7 cellular contexts compared by ENCODE assay signal in genomic region chr9:14086495-14086894, GRCh38.
"Had no signal": no experiment of that assay in that cellular context is flagged by ENCODE, and none has a peak within 500 bp of the region (broad histone marks: within the 10 kb centered on the region; RNA-seq: fewer than 3 reads in every experiment).

No MANE protein-coding gene starts in this region.

- ATAC-seq: K562 had no signal

- DNase-seq: IMR-90, KBM-7, KG1 had no signal

- H3K4me3 ChIP-seq: K562 had no signal

- H3K27ac ChIP-seq: HL-60, KMS-11 had no signal

- H3K9ac ChIP-seq: KMS-11 had no signal

- FAIRE-seq: HTR-8/SVneo, K562 had no signal

- H3K4me2 ChIP-seq: KMS-11 had no signal
